Comparison of ENCODE assay signal across 7 cellular contexts in genomic region chr20:9940329-9940728, GRCh38.
"Had no signal": no experiment of that assay in that cellular context is flagged by ENCODE, and none has a peak within 500 bp of the region (broad histone marks: within the 10 kb centered on the region; RNA-seq: fewer than 3 reads in every experiment).

No MANE protein-coding gene starts in this region.

- DNase-seq: IMR-90, KBM-7, KG1 had no signal

- H3K27ac ChIP-seq: HL-60 had no signal

- ATAC-seq: K562 had no signal

- H3K4me3 ChIP-seq: K562 had no signal

- H3K4me1 Mint-ChIP-seq: IgD-negative memory B cell had no signal

- H3K36me3 Mint-ChIP-seq: IgD-negative memory B cell had no signal

- H3K27ac Mint-ChIP-seq: IgD-negative memory B cell had no signal

- FAIRE-seq: HTR-8/SVneo, K562 had no signal

- H3K4me3 Mint-ChIP-seq: IgD-negative memory B cell had no signal
